Comparison of ENCODE assay signal across 8 cellular contexts in genomic region chr9:99184427-99185327, GRCh38. TPM values are rescaled to one million over a fixed set of nuclear protein-coding genes. Genes with fewer than 3 reads are reported as not detected.
DNase-seq lines count a peak whose midpoint lies in the region; ATAC-seq and TF ChIP-seq lines count a peak whose summit lies in the region.

No MANE protein-coding gene starts in this region.

- BruUV-seq in A673 (replicated peaks; lab: Mats Ljungman, UMichigan) = no TSS peak

- peak; percentile 11 for TF ChIP-seq POLR2A in GM18526 (IDR thresholded peaks at IDR 0.05; ENCODE audit: extremely low read depth, insufficient read length)

- H3K4me1 Mint-ChIP-seq in activated B cell treated with CpG ODN at 0.5 μM for 24 hours = peaks cover 98% of the 10 kb centered on the region

- H3K36me3 ChIP-seq in A673 (ENCODE audit: insufficient read depth, low read length, poor library complexity, severe bottlenecking) = no peaks in the 10 kb centered on the region

- H3K4me3 Mint-ChIP-seq in activated B cell treated with CpG ODN at 0.5 μM for 24 hours = peak overlapping the region; percentile 57

- intact Hi-C loops in A673 (cut with micrococcal nuclease; ENCODE audit: unreplicated experiment) = loop anchor here (1.0 to 10.0 kb wide), 9 partner anchors 47 to 1413 kb away; partner anchors contain the start of gene NR4A3
- intact Hi-C loops in activated B cell treated with CpG ODN at 0.5 μM for 24 hours (cut with micrococcal nuclease) = loop anchor here (1.0 to 5.0 kb wide), 18 partner anchors 17 to 1139 kb away; partner anchors contain the start of genes INVS and SEC61B

- H3K9me3 ChIP-seq in A673 (ENCODE audit: low read depth, low read length, poor library complexity, severe bottlenecking) = no peaks in the 10 kb centered on the region

- no peaks in the 10 kb centered on the region for H3K27me3 ChIP-seq in A673 (replicated peaks; ENCODE audit: insufficient read depth, low read depth, low read length, poor library complexity)

- TF ChIP-seq CTCF in A673 (conservative IDR thresholded peaks at IDR 0.05; ENCODE audit: low read depth, low read length) (peak; percentile 94), activated B cell treated with CpG ODN at 0.5 μM for 24 hours (IDR thresholded peaks at IDR 0.05) (peak; percentile 81)

- POLR2A ChIA-PET in A673 (lab: Charles Lee; ENCODE audit: low non-redundant PET) (no interaction called here), activated B cell treated with CpG ODN at 0.5 μM for 24 hours (lab: Charles Lee) (interaction anchor here (0.6 to 10.8 kb wide), 24 partner anchors 9 to 1261 kb away, joined by 3 to 191 read pairs (median 5); partner anchors contain the start of genes ALG2, NR4A3, SEC61B and TGFBR1)

- H3K36me3 Mint-ChIP-seq in activated B cell treated with CpG ODN at 0.5 μM for 24 hours (ENCODE audit: low read depth) = peaks cover 2% of the 10 kb centered on the region

- H3K27ac ChIP-seq in A673 (ENCODE audit: low read depth, low read length, poor library complexity, severe bottlenecking) (no peak overlapping the region), caudate nucleus (ENCODE audit: low read depth, low read length) (no peak overlapping the region)

- H3K4me3 ChIP-seq in A673 (ENCODE audit: low read depth, low read length, poor library complexity, severe bottlenecking) = no peak overlapping the region

- DNase-seq in A673 (ENCODE audit: low spot score) (peak; percentile 95), NCI-H2196 treated with DMSO at 0.1 percent for 48 hours (lab: John Stamatoyannopoulos, UW; ENCODE audit: unreplicated experiment) (peak; percentile 79), activated B cell treated with CpG ODN at 0.5 μM for 24 hours (peak; percentile 76), caudate nucleus (lab: John Stamatoyannopoulos, UW) (peak in 59 of 61 donors; percentile 17 to 94 (median 74)), kidney tubule cell (ENCODE audit: low spot score) (peak; percentile 96)
- peak; percentile 48 to 65 (median 55) for DNase-seq in stimulated activated CD4-positive, alpha-beta T cell treated with anti-CD3 and anti-CD28 coated beads, Interleukin-1b, Interleukin-23, amount 100 ng/mL, for 24 hours (ENCODE audit: low read depth in 4 of 4, low spot score in 1 of 4)

- peak; percentile 49 for ATAC-seq in HG03139 (IDR thresholded peaks at IDR 0.05; ENCODE audit: unreplicated experiment)
- ATAC-seq in activated B cell treated with CpG ODN at 0.5 μM for 24 hours (ENCODE audit: low read depth) = peak; percentile 80

- peaks cover 15% of the 10 kb centered on the region for H3K4me1 ChIP-seq in A673 (ENCODE audit: insufficient read depth, low read length, poor library complexity, severe bottlenecking)

- no peaks in the 10 kb centered on the region for H3K9me3 Mint-ChIP-seq in activated B cell treated with CpG ODN at 0.5 μM for 24 hours

- peak overlapping the region; percentile 95 for H3K27ac Mint-ChIP-seq in activated B cell treated with CpG ODN at 0.5 μM for 24 hours

- H3K27me3 Mint-ChIP-seq in activated B cell treated with CpG ODN at 0.5 μM for 24 hours = no peaks in the 10 kb centered on the region

- CTCF ChIA-PET in A673 (lab: Charles Lee) (interaction anchor here (0.6 to 1.1 kb wide), 5 partner anchors 14 to 1418 kb away, joined by 3 to 12 read pairs (median 3); no protein-coding TSS in a partner anchor), activated B cell treated with CpG ODN at 0.5 μM for 24 hours (lab: Charles Lee) (interaction anchor here (0.6 to 8.4 kb wide), 39 partner anchors 8 to 1139 kb away, joined by 3 to 120 read pairs (median 5); partner anchors contain the start of genes ALG2 and SEC61B)

RNA-seq across cellular contexts. Expression of gene ALG2, which starts 37.1 kb away (rescaled TPM):
- total RNA-seq in A673 (2021) (27.6 and 30.1 TPM in 2 replicates), activated B cell treated with CpG ODN at 0.5 μM for 24 hours (51.9 and 54.4 TPM in 2 replicates)

RNA-seq across cellular contexts. Expression of gene SEC61B, which starts 37.4 kb away (rescaled TPM):
- total RNA-seq in A673 (2021) (175 and 183 TPM in 2 replicates), activated B cell treated with CpG ODN at 0.5 μM for 24 hours (200 and 243 TPM in 2 replicates)
